ENCODE assay signal across 29 cellular contexts in the genomic region with DNA sequence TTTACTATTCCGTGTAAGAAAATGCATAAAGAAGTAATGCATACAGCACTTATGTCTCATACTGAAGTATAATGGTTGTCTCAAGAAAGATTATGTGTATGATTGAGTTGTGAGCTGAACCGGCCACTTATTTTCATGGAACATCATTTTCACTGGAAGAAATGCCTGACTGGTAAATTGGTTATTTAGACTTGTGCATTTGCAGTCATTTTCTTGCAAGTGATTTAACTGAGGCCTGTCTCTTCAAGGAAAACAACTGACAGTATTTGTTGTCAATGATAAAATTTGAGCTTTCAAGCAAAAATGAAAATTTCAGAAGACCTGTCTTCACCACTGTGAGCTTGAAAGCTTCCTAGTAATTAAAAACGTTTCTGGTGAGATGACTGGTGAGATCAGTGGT.
"Had no signal": no experiment of that assay in that cellular context is flagged by ENCODE, and none has a peak within 500 bp of the region (broad histone marks: within the 10 kb centered on the region; RNA-seq: fewer than 3 reads in every experiment).

No MANE protein-coding gene starts in this region.

- H3K4me1 Mint-ChIP-seq: stimulated activated effector memory CD8-positive, alpha-beta T cell treated with anti-CD3 and anti-CD28 coated beads, Interleukin-12 subunit alpha, Interleukin-12 subunit beta, amount 100 ng/mL, for 72 hours; stimulated activated memory B cell treated with anti-CD40 and anti-IgM and Interleukin-4, amounts not matched to agents 10 μg/mL and 1 μg/mL and 100 μg/mL, for 72 hours had no signal

- H3K4me3 Mint-ChIP-seq: stimulated activated effector memory CD8-positive, alpha-beta T cell treated with anti-CD3 and anti-CD28 coated beads, Interleukin-12 subunit alpha, Interleukin-12 subunit beta, amount 100 ng/mL, for 72 hours; stimulated activated memory B cell treated with anti-CD40 and anti-IgM and Interleukin-4, amounts not matched to agents 10 μg/mL and 1 μg/mL and 100 μg/mL, for 72 hours; stimulated activated naive B cell treated with anti-CD40 and anti-IgM and Interleukin-4, amounts not matched to agents 10 μg/mL and 1 μg/mL and 100 μg/mL, for 72 hours; stimulated activated naive CD8-positive, alpha-beta T cell treated with anti-CD3 and anti-CD28 coated beads, Interleukin-15, amount 100 ng/mL, for 72 hours; stimulated activated naive CD8-positive, alpha-beta T cell treated with anti-CD3 and anti-CD28 coated beads, Interleukin-15, Interleukin-2, amounts not matched to agents 100 ng/mL and 50 ng/mL, for 24 hours; type B pancreatic cell had no signal

- H3K9me3 ChIP-seq: stomach, suprapubic skin, testis, thoracic aorta, thyroid gland, tibial artery, tibial nerve, transverse colon, upper lobe of left lung, upper lobe of right lung, uterus, vagina had no signal

- H3K27me3 ChIP-seq: suprapubic skin, testis, thyroid gland, tibial artery, transverse colon, upper lobe of left lung, upper lobe of right lung, uterus, vagina had no signal

- DNase-seq: stimulated activated CD4-positive, alpha-beta T cell treated with anti-CD3 and anti-CD28 coated beads, Interleukin-2, amount 100 ng/mL, for 48 hours; stimulated activated CD4-positive, alpha-beta T cell treated with anti-CD3 and anti-CD28 coated beads, Interleukin-4, amount 100 ng/mL, for 1 hour; stimulated activated CD4-positive, alpha-beta T cell treated with anti-CD3 and anti-CD28 coated beads, Interleukin-4, amount 100 ng/mL, for 24 hours; stimulated activated CD4-positive, alpha-beta T cell treated with anti-CD3 and anti-CD28 coated beads, Interleukin-4, amount 100 ng/mL, for 4 hours; stimulated activated CD8-positive, alpha-beta memory T cell treated with anti-CD3 and anti-CD28 coated beads, Interleukin-4, amount 100 ng/mL, for 48 hours; stimulated activated naive B cell treated with anti-CD40 and anti-IgM and Interleukin-4, amounts not matched to agents 10 μg/mL and 1 μg/mL and 100 μg/mL, for 72 hours; stimulated activated naive CD4-positive, alpha-beta T cell; stimulated activated naive CD4-positive, alpha-beta T cell treated with Interleukin-2 at 50 U/mL for 16 hours; stimulated activated naive CD8-positive, alpha-beta T cell treated with anti-CD3 and anti-CD28 coated beads, Interleukin-15, amount 100 ng/mL, for 72 hours; stimulated activated naive CD8-positive, alpha-beta T cell treated with anti-CD3 and anti-CD28 coated beads, Interleukin-15, Interleukin-2, amounts not matched to agents 100 U/mL and 50 U/mL, for 24 hours; stomach; substantia nigra; testis; thyroid gland; tibial artery; transverse colon; trophoblast cell; upper lobe of left lung; upper lobe of right lung; uterus had no signal

- H3K27ac ChIP-seq: stomach, suprapubic skin, testis, thoracic aorta, thyroid gland, tibial artery, tibial nerve, transverse colon, upper lobe of left lung, upper lobe of right lung, uterus, vagina had no signal

- H3K4me1 ChIP-seq: stomach, suprapubic skin, testis, thyroid gland, tibial artery, tibial nerve, transverse colon, upper lobe of left lung, upper lobe of right lung, uterus, vagina had no signal

- H3K4me3 ChIP-seq: stomach, suprapubic skin, testis, thoracic aorta, thyroid gland, tibial artery, tibial nerve, transverse colon, upper lobe of left lung, upper lobe of right lung, uterus, vagina had no signal

- H3K36me3 ChIP-seq: stomach, suprapubic skin, thoracic aorta, thyroid gland, tibial artery, tibial nerve, transverse colon, upper lobe of left lung, upper lobe of right lung, uterus, vagina had no signal

- H3K27me3 Mint-ChIP-seq: stimulated activated memory B cell treated with anti-CD40 and anti-IgM and Interleukin-4, amounts not matched to agents 10 μg/mL and 1 μg/mL and 100 μg/mL, for 72 hours; stimulated activated naive CD8-positive, alpha-beta T cell treated with anti-CD3 and anti-CD28 coated beads, Interleukin-15, amount 100 ng/mL, for 72 hours; stimulated activated naive CD8-positive, alpha-beta T cell treated with anti-CD3 and anti-CD28 coated beads, Interleukin-15, Interleukin-2, amounts not matched to agents 100 ng/mL and 50 ng/mL, for 24 hours; type B pancreatic cell had no signal

- H3K9me3 Mint-ChIP-seq: stimulated activated effector memory CD8-positive, alpha-beta T cell treated with anti-CD3 and anti-CD28 coated beads, Interleukin-12 subunit alpha, Interleukin-12 subunit beta, amount 100 ng/mL, for 72 hours; stimulated activated memory B cell treated with anti-CD40 and anti-IgM and Interleukin-4, amounts not matched to agents 10 μg/mL and 1 μg/mL and 100 μg/mL, for 72 hours; stimulated activated naive B cell treated with anti-CD40 and anti-IgM and Interleukin-4, amounts not matched to agents 10 μg/mL and 1 μg/mL and 100 μg/mL, for 72 hours; stimulated activated naive CD8-positive, alpha-beta T cell treated with anti-CD3 and anti-CD28 coated beads, Interleukin-15, Interleukin-2, amounts not matched to agents 100 ng/mL and 50 ng/mL, for 24 hours had no signal

- H3K27ac Mint-ChIP-seq: stimulated activated effector memory CD8-positive, alpha-beta T cell treated with anti-CD3 and anti-CD28 coated beads, Interleukin-12 subunit alpha, Interleukin-12 subunit beta, amount 100 ng/mL, for 72 hours; stimulated activated memory B cell treated with anti-CD40 and anti-IgM and Interleukin-4, amounts not matched to agents 10 μg/mL and 1 μg/mL and 100 μg/mL, for 72 hours; stimulated activated naive B cell treated with anti-CD40 and anti-IgM and Interleukin-4, amounts not matched to agents 10 μg/mL and 1 μg/mL and 100 μg/mL, for 72 hours; stimulated activated naive CD8-positive, alpha-beta T cell treated with anti-CD3 and anti-CD28 coated beads, Interleukin-15, amount 100 ng/mL, for 72 hours; stimulated activated naive CD8-positive, alpha-beta T cell treated with anti-CD3 and anti-CD28 coated beads, Interleukin-15, Interleukin-2, amounts not matched to agents 100 ng/mL and 50 ng/mL, for 24 hours; type B pancreatic cell had no signal

- FAIRE-seq: urothelium cell line had no signal

- H3K36me3 Mint-ChIP-seq: stimulated activated effector memory CD8-positive, alpha-beta T cell treated with anti-CD3 and anti-CD28 coated beads, Interleukin-12 subunit alpha, Interleukin-12 subunit beta, amount 100 ng/mL, for 72 hours; stimulated activated memory B cell treated with anti-CD40 and anti-IgM and Interleukin-4, amounts not matched to agents 10 μg/mL and 1 μg/mL and 100 μg/mL, for 72 hours; stimulated activated naive B cell treated with anti-CD40 and anti-IgM and Interleukin-4, amounts not matched to agents 10 μg/mL and 1 μg/mL and 100 μg/mL, for 72 hours; type B pancreatic cell had no signal
